ENCODE assay signal across 15 cellular contexts in genomic region chr7:17989546-17989945, GRCh38. TPM values are rescaled to one million over a fixed set of nuclear protein-coding genes. Genes with fewer than 3 reads are reported as not detected.
DNase-seq lines count a peak whose midpoint lies in the region; TF ChIP-seq lines count a peak whose summit lies in the region.
"Had no signal": no experiment of that assay in that cellular context is flagged by ENCODE, and none has a peak within 500 bp of the region (broad histone marks: within the 10 kb centered on the region; RNA-seq: fewer than 3 reads in every experiment).

No MANE protein-coding gene starts in this region.

- H3K79me1 ChIP-seq in mesenchymal stem cell (replicated peaks; ENCODE audit: low read length, poor library complexity, severe bottlenecking) (no peaks in the 10 kb centered on the region), neuronal stem cell (ENCODE audit: low read depth, low read length) (no peaks in the 10 kb centered on the region)

- H3K36me3 ChIP-seq in mesenchymal stem cell (ENCODE audit: control insufficient read depth in 1 of 2, insufficient read depth in 2 of 2, low read depth in 1 of 2, low read length in 2 of 2) (no peaks in the 10 kb centered on the region), neuronal stem cell (replicated peaks in 1 of 2; ENCODE audit: control insufficient read depth in 2 of 2, insufficient read depth in 2 of 2, low read length in 2 of 2) (no peaks in the 10 kb centered on the region)
- H3K36me3 ChIP-seq: Peyer's patch had no signal

- no peak overlapping the region for H2AFZ ChIP-seq in mesenchymal stem cell (ENCODE audit: low read depth, low read length)
- H2AFZ ChIP-seq in neuronal stem cell (ENCODE audit: low read length): no peak overlapping the region

- H3K4me2 ChIP-seq in mesenchymal stem cell (ENCODE audit: low read length, poor library complexity, severe bottlenecking) (no peak overlapping the region), neuronal stem cell (ENCODE audit: insufficient read depth, low read length, poor library complexity, severe bottlenecking) (no peak overlapping the region)

- H3K4me3 ChIP-seq in choroid plexus epithelial cell (ENCODE audit: low read depth, low read length) (no peak overlapping the region), mesenchymal stem cell (ENCODE audit: insufficient read depth in 1 of 2, low read depth in 1 of 2, low read length in 2 of 2) (no peak overlapping the region), neuronal stem cell (ENCODE audit: low read length in 2 of 2) (no peak overlapping the region)
- H3K4me3 ChIP-seq: Peyer's patch had no signal

- H3K9me3 ChIP-seq in mesenchymal stem cell (ENCODE audit: control insufficient read depth, low read length) (no peaks in the 10 kb centered on the region), neuronal stem cell (replicated peaks in 1 of 2; ENCODE audit: control insufficient read depth in 2 of 2, insufficient read depth in 1 of 2, low read depth in 1 of 2, low read length in 2 of 2) (no peaks in the 10 kb centered on the region)
- H3K9me3 ChIP-seq: Peyer's patch had no signal

- peak; percentile 62 for DNase-seq in Daoy (ENCODE audit: low read depth)
- DNase-seq in LoVo (ENCODE audit: low spot score): peak; percentile 66
- DNase-seq in choroid plexus epithelial cell (ENCODE audit: low read depth): peak; percentile 30
- peak; percentile 61 for DNase-seq in mesenchymal stem cell
- no peak for DNase-seq in superior temporal gyrus (ENCODE audit: extremely low spot score)
- DNase-seq in neuronal stem cell (ENCODE audit: low spot score): no peak
- no peak for DNase-seq in HPDE6-E6E7 (ENCODE audit: extremely low spot score)
- no peak for DNase-seq in SW480 (ENCODE audit: low spot score)
- DNase-seq: activated T-cell treated with anti-CD3 and anti-CD28 coated beads for 4 hours, KBM-7, kidney, NCI-H1417 had no signal

- H3K4me1 ChIP-seq in mesenchymal stem cell (ENCODE audit: control insufficient read depth, insufficient read depth, low read depth, low read length): no peaks in the 10 kb centered on the region
- peaks cover 0 to 10% of the 10 kb centered on the region in 2 donors for H3K4me1 ChIP-seq in neuronal stem cell (ENCODE audit: control insufficient read depth in 2 of 2, insufficient read depth in 1 of 2, low read depth in 1 of 2, low read length in 2 of 2)

- H2AK5ac ChIP-seq in mesenchymal stem cell (ENCODE audit: low read length, severe bottlenecking): no peak overlapping the region
- H2AK5ac ChIP-seq in neuronal stem cell (ENCODE audit: low read depth, low read length): no peak overlapping the region

- H2BK12ac ChIP-seq in mesenchymal stem cell (ENCODE audit: low read length in 2 of 2): no peak overlapping the region
- no peak overlapping the region for H2BK12ac ChIP-seq in neuronal stem cell (ENCODE audit: low read length)

- H4K91ac ChIP-seq in mesenchymal stem cell (ENCODE audit: low read length): no peak overlapping the region
- no peak overlapping the region for H4K91ac ChIP-seq in neuronal stem cell (ENCODE audit: low read depth, low read length, poor library complexity)

- no peak overlapping the region for H4K8ac ChIP-seq in mesenchymal stem cell (ENCODE audit: low read length)
- no peak overlapping the region for H4K8ac ChIP-seq in neuronal stem cell (ENCODE audit: low read depth, low read length)

- H2BK120ac ChIP-seq in mesenchymal stem cell (ENCODE audit: low read depth, low read length) (no peak overlapping the region), neuronal stem cell (ENCODE audit: low read depth, low read length) (no peak overlapping the region)

- no peak overlapping the region for H3K27ac ChIP-seq in mesenchymal stem cell (ENCODE audit: low read length, poor library complexity, severe bottlenecking)
- no peak overlapping the region for H3K27ac ChIP-seq in neuronal stem cell (replicated peaks; ENCODE audit: low read length)
- H3K27ac ChIP-seq: Peyer's patch had no signal

- WGBS in mesenchymal stem cell: 74% methylated on average over 5 of the region's 5 CpGs
- no CpG with 5 or more reads among the region's 5 CpGs for WGBS in neuronal stem cell (ENCODE audit: extremely low coverage in 2 of 2, insufficient read length in 2 of 2, insufficient replicate concordance in 1 of 2), 2 donors

- H3K14ac ChIP-seq in mesenchymal stem cell (ENCODE audit: low read length in 2 of 2) (no peak overlapping the region), neuronal stem cell (ENCODE audit: low read length) (no peak overlapping the region)

- H3K18ac ChIP-seq in mesenchymal stem cell (ENCODE audit: low read depth in 1 of 2, low read length in 2 of 2) (peak overlapping the region in 1 of 2 experiments; percentile 62), neuronal stem cell (ENCODE audit: low read length) (no peak overlapping the region)

- no peak overlapping the region for H2BK5ac ChIP-seq in mesenchymal stem cell (ENCODE audit: low read depth, low read length, poor library complexity, severe bottlenecking)
- H2BK5ac ChIP-seq in neuronal stem cell (ENCODE audit: low read length): no peak overlapping the region

- H2BK15ac ChIP-seq in mesenchymal stem cell (ENCODE audit: low read depth, poor library complexity, severe bottlenecking) (no peak overlapping the region), neuronal stem cell (ENCODE audit: low read length) (no peak overlapping the region)

- H3K4ac ChIP-seq in mesenchymal stem cell (ENCODE audit: low read depth in 1 of 2, low read length in 2 of 2) (no peak overlapping the region), neuronal stem cell (ENCODE audit: low read length) (no peak overlapping the region)

- H3K9ac ChIP-seq in mesenchymal stem cell (ENCODE audit: low read length): no peak overlapping the region
- no peak overlapping the region for H3K9ac ChIP-seq in neuronal stem cell (ENCODE audit: low read depth, low read length, poor library complexity)

- peak; percentile 3 for TF ChIP-seq CTCF in choroid plexus epithelial cell (conservative IDR thresholded peaks at IDR 0.05; ENCODE audit: low read depth, low read length)

- H3K23ac ChIP-seq in mesenchymal stem cell (ENCODE audit: low read length in 2 of 2) (no peak overlapping the region), neuronal stem cell (ENCODE audit: low read depth, low read length, poor library complexity) (no peak overlapping the region)

- no peaks in the 10 kb centered on the region for H3K27me3 ChIP-seq in mesenchymal stem cell (ENCODE audit: control insufficient read depth in 1 of 2, insufficient read depth in 1 of 2, low read length in 2 of 2)
- H3K27me3 ChIP-seq in neuronal stem cell (ENCODE audit: control insufficient read depth in 3 of 3, insufficient read depth in 3 of 3, low read depth in 1 of 3, low read length in 3 of 3): no peaks in the 10 kb centered on the region
- H3K27me3 ChIP-seq: Peyer's patch had no signal

RNA-seq across cellular contexts. Expression of gene PRPS1L1, which starts 38.1 kb away (rescaled TPM):
- not detected in 2 replicates for total RNA-seq in Daoy (2014; rRNA removed; shearing (Covaris generic))
- not detected for polyA plus RNA-seq in mesenchymal stem cell (2013, experiment 1 of 2)
- not detected for polyA plus RNA-seq in mesenchymal stem cell (2013, experiment 2 of 2)
- not detected for polyA plus RNA-seq in neuronal stem cell (2013, experiment 1 of 2)
- polyA plus RNA-seq in neuronal stem cell (2013, experiment 2 of 2): not detected
- total RNA-seq: kidney, mucosa of gallbladder, omental fat pad, Peyer's patch had no signal

RNA-seq across cellular contexts. Expression of gene SNX13, which starts 49.3 kb away (rescaled TPM):
- total RNA-seq in Daoy (2014; rRNA removed; shearing (Covaris generic)): 49.7 and 54.5 TPM in 2 replicates
- 23.3 TPM for polyA plus RNA-seq in mesenchymal stem cell (2013, experiment 1 of 2)
- polyA plus RNA-seq in mesenchymal stem cell (2013, experiment 2 of 2): 24.6 TPM
- polyA plus RNA-seq in neuronal stem cell (2013, experiment 1 of 2): 13.0 TPM
- 13.2 TPM for polyA plus RNA-seq in neuronal stem cell (2013, experiment 2 of 2)

Comparison
In these comparisons a context has a peak if more than half of its experiments do, and no peak if none do; other contexts are left out.
1. DNase-seq: peak in Daoy (single experiment), LoVo (single experiment), choroid plexus epithelial cell (single experiment) and mesenchymal stem cell (single experiment); none in superior temporal gyrus (single experiment), neuronal stem cell (single experiment), HPDE6-E6E7 (single experiment) and SW480 (single experiment).